In the genomic region with DNA sequence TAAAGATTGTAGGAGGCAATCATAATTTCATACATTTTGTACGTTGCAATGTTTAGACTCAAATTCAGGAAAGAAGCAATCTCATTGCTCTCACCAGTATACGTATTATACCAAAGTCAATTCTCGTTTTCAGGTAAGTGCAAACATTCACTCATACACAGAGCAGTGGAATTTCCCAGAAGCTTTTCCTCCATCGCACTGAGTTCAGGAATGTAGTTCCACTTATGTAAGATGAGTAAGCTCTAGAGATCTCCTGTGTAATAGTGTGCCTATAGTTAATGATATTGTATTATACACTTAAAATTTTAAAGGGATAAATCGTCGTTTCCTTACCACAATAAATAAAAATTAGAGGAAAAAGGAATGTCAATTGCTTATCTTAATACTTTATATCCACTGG, we compare ENCODE assay signal across 25 cellular contexts.
"Had no signal": no experiment of that assay in that cellular context is flagged by ENCODE, and none has a peak within 500 bp of the region (broad histone marks: within the 10 kb centered on the region; RNA-seq: fewer than 3 reads in every experiment).

No MANE protein-coding gene starts in this region.

- H3K4me2 ChIP-seq: KMS-11 had no signal

- H3K4me1 Mint-ChIP-seq: activated CD4-positive, alpha-beta T cell treated with anti-CD3 and anti-CD28 coated beads, Interleukin-2, amount 10 ng/mL, durations not matched to agents 7 days and 5 days; activated T-helper 17 cell treated with anti-CD3 and anti-CD28 coated beads, Interleukin-2, amount 50 U/mL, for 72 hours; T-helper 17 cell had no signal

- H3K4me3 ChIP-seq: MG63, SJSA1 had no signal

- DNase-seq: activated CD4-positive, alpha-beta memory T cell treated with anti-CD3 and anti-CD28 coated beads for 36 hours; activated CD4-positive, alpha-beta T cell treated with anti-CD3 and anti-CD28 coated beads, Interleukin-2, amount 10 ng/mL, durations not matched to agents 7 days and 5 days; activated CD4-positive, CD25-positive, alpha-beta regulatory T cell; activated CD8-positive, alpha-beta memory T cell treated with anti-CD3 and anti-CD28 coated beads for 24 hours; activated gamma-delta T cell; activated naive CD4-positive, alpha-beta T cell treated with anti-CD3 and anti-CD28 coated beads for 36 hours; activated T-cell treated with anti-CD3 and anti-CD28 coated beads for 4 hours; activated T-cell treated with anti-CD3 and anti-CD28 coated beads, Interleukin-2, amount 50 U/mL, for 48 hours; caudate nucleus; MG63; MV-4-11; NCI-H1092 treated with DMSO at 0.1 percent for 48 hours; NCI-H1436; NCI-H1694 treated with DMSO at 0.1 percent for 48 hours; NCI-H2029 treated with DMSO at 0.1 percent for 48 hours; NCI-H446; NCI-H524; SHP77; T-helper 17 cell; T1000 had no signal

- H3K36me3 ChIP-seq: MG63, SJSA1 had no signal

- H3K4me1 ChIP-seq: SJSA1 had no signal

- H3K27ac Mint-ChIP-seq: activated CD4-positive, alpha-beta memory T cell treated with anti-CD3 and anti-CD28 coated beads for 36 hours; activated CD4-positive, alpha-beta T cell treated with anti-CD3 and anti-CD28 coated beads, Interleukin-2, amount 10 ng/mL, durations not matched to agents 7 days and 5 days; activated naive CD4-positive, alpha-beta T cell treated with anti-CD3 and anti-CD28 coated beads for 36 hours; activated naive CD8-positive, alpha-beta T cell; activated T-helper 17 cell treated with anti-CD3 and anti-CD28 coated beads, Interleukin-2, amount 50 U/mL, for 72 hours; T-helper 17 cell had no signal

- H3K9ac ChIP-seq: KMS-11 had no signal

- ATAC-seq: activated T-helper 17 cell treated with anti-CD3 and anti-CD28 coated beads, Interleukin-2, amount 50 U/mL, for 72 hours; T-helper 17 cell had no signal

- H3K9me3 Mint-ChIP-seq: activated naive CD4-positive, alpha-beta T cell treated with anti-CD3 and anti-CD28 coated beads for 36 hours had no signal

- H3K27me3 Mint-ChIP-seq: activated CD4-positive, alpha-beta memory T cell treated with anti-CD3 and anti-CD28 coated beads for 36 hours; activated CD4-positive, alpha-beta T cell treated with anti-CD3 and anti-CD28 coated beads, Interleukin-2, amount 10 ng/mL, durations not matched to agents 7 days and 5 days; activated naive CD8-positive, alpha-beta T cell; activated T-helper 17 cell treated with anti-CD3 and anti-CD28 coated beads, Interleukin-2, amount 50 U/mL, for 72 hours; T-helper 17 cell had no signal

- H3K36me3 Mint-ChIP-seq: activated CD4-positive, alpha-beta memory T cell treated with anti-CD3 and anti-CD28 coated beads for 36 hours; activated naive CD8-positive, alpha-beta T cell had no signal

- H3K27ac ChIP-seq: KMS-11, SJSA1, VCaP had no signal

- H3K9me3 ChIP-seq: MG63, SJSA1 had no signal

- H3K27me3 ChIP-seq: MG63, SJSA1 had no signal

- H3K4me3 Mint-ChIP-seq: activated CD4-positive, alpha-beta memory T cell treated with anti-CD3 and anti-CD28 coated beads for 36 hours; activated CD4-positive, alpha-beta T cell treated with anti-CD3 and anti-CD28 coated beads, Interleukin-2, amount 10 ng/mL, durations not matched to agents 7 days and 5 days; activated naive CD4-positive, alpha-beta T cell treated with anti-CD3 and anti-CD28 coated beads for 36 hours; activated naive CD8-positive, alpha-beta T cell; activated T-helper 17 cell treated with anti-CD3 and anti-CD28 coated beads, Interleukin-2, amount 50 U/mL, for 72 hours; T-helper 17 cell had no signal
